In genomic region chr7:76600650-76601049, GRCh38 we compare ENCODE assay signal across 1 cellular context.
TF ChIP-seq lines count a peak whose summit lies in the region.

No MANE protein-coding gene starts in this region.

TF ChIP-seq in HepG2, 621 proteins besides CTCF, POLR2A, EP300 and RAD21:
- 0 out of 2 replicates have a peak, but pooled peaks have one; percentile 18 for TF ChIP-seq CEBPB (IDR thresholded peaks at IDR 0.05; ENCODE audit: borderline replicate concordance, low read depth, low read length)
- peak; percentile 61 for TF ChIP-seq BCL6 (CRISPR knock-in tag; IDR thresholded peaks at IDR 0.05)
